In genomic region chr15:48905216-48905615, GRCh38 we compare ENCODE assay signal across 23 cellular contexts. TPM values are rescaled to one million over a fixed set of nuclear protein-coding genes. Genes with fewer than 3 reads are reported as not detected.
DNase-seq lines count a peak whose midpoint lies in the region; ATAC-seq and TF ChIP-seq lines count a peak whose summit lies in the region.
"Had no signal": no experiment of that assay in that cellular context is flagged by ENCODE, and none has a peak within 500 bp of the region (broad histone marks: within the 10 kb centered on the region; RNA-seq: fewer than 3 reads in every experiment).

No MANE protein-coding gene starts in this region.

- intact Hi-C loops in activated CD8-positive, alpha-beta T cell treated with anti-CD3 and anti-CD28 coated beads for 36 hours (cut with micrococcal nuclease) = no loop called here
- intact Hi-C loops in right cardiac atrium (cut with DNase I) = no loop called here

- no peaks in the 10 kb centered on the region for H3K9me3 ChIP-seq in CD8-positive, alpha-beta memory T cell (ENCODE audit: low read length)
- no peaks in the 10 kb centered on the region for H3K9me3 ChIP-seq in right cardiac atrium (ENCODE audit: control insufficient read depth, low read length)
- H3K9me3 ChIP-seq: BLaER1 treated with 17β-estradiol and CSF1 and Interleukin-3, amounts not matched to agents 10 nM and 100 nM; MG63 had no signal

- TF ChIP-seq CTCF in activated CD8-positive, alpha-beta T cell treated with anti-CD3 and anti-CD28 coated beads for 36 hours (IDR thresholded peaks at IDR 0.05) = no peak
- TF ChIP-seq CTCF in chondrocyte (IDR thresholded peaks at IDR 0.05) = no peak

- POLR2A ChIA-PET in activated CD8-positive, alpha-beta T cell treated with anti-CD3 and anti-CD28 coated beads for 36 hours (lab: Charles Lee) = interaction anchor here (0.9 kb wide), 1 partner anchor 517 kb away, joined by 3 read pairs; no protein-coding TSS in a partner anchor
- POLR2A ChIA-PET in activated CD8-positive, alpha-beta T cell treated with anti-CD3 and anti-CD28 coated beads, Interleukin-2, amount 10 ng/mL, durations not matched to agents 7 days and 5 days (lab: Charles Lee) = no interaction called here
- POLR2A ChIA-PET in CD8-positive, alpha-beta memory T cell (lab: Charles Lee) = no interaction called here

- H3K4me1 ChIP-seq in CD8-positive, alpha-beta memory T cell (ENCODE audit: insufficient read depth, low read length) = no peaks in the 10 kb centered on the region
- H3K4me1 ChIP-seq in right cardiac atrium (ENCODE audit: control insufficient read depth, insufficient read depth, low read length) = no peaks in the 10 kb centered on the region
- H3K4me1 ChIP-seq: BLaER1 treated with 17β-estradiol and CSF1 and Interleukin-3, amounts not matched to agents 10 nM and 100 nM had no signal

- no peak overlapping the region for H3K27ac ChIP-seq in CD8-positive, alpha-beta memory T cell (ENCODE audit: low read depth, low read length)
- no peak overlapping the region for H3K27ac ChIP-seq in right cardiac atrium (ENCODE audit: low read length)
- H3K27ac ChIP-seq: BLaER1 treated with 17β-estradiol and CSF1 and Interleukin-3, amounts not matched to agents 10 nM and 100 nM; GM23248 had no signal

- H3K4me3 Mint-ChIP-seq in activated CD8-positive, alpha-beta T cell treated with anti-CD3 and anti-CD28 coated beads for 36 hours = no peak overlapping the region
- H3K4me3 Mint-ChIP-seq in activated CD8-positive, alpha-beta T cell treated with anti-CD3 and anti-CD28 coated beads, Interleukin-2, amount 10 ng/mL, durations not matched to agents 7 days and 5 days = no peak overlapping the region
- H3K4me3 Mint-ChIP-seq in activated T-helper 17 cell treated with anti-CD3 and anti-CD28 coated beads, Interleukin-2, amount 50 U/mL, for 72 hours = no peak overlapping the region
- no peak overlapping the region for H3K4me3 Mint-ChIP-seq in chondrocyte (ENCODE audit: unreplicated experiment)
- no peak overlapping the region for H3K4me3 Mint-ChIP-seq in stimulated activated effector memory CD8-positive, alpha-beta T cell treated with anti-CD3 and anti-CD28 coated beads, Interleukin-12 subunit alpha, Interleukin-12 subunit beta, amount 100 ng/mL, for 72 hours
- no peak overlapping the region for H3K4me3 Mint-ChIP-seq in CD8-positive, alpha-beta memory T cell
- H3K4me3 Mint-ChIP-seq: CD4-positive, alpha-beta T cell had no signal

- H3K27me3 Mint-ChIP-seq in activated CD8-positive, alpha-beta T cell treated with anti-CD3 and anti-CD28 coated beads for 36 hours = peaks cover 2% of the 10 kb centered on the region
- H3K27me3 Mint-ChIP-seq in activated CD8-positive, alpha-beta T cell treated with anti-CD3 and anti-CD28 coated beads, Interleukin-2, amount 10 ng/mL, durations not matched to agents 7 days and 5 days (ENCODE audit: low read depth) = peaks cover 5% of the 10 kb centered on the region
- H3K27me3 Mint-ChIP-seq in activated T-helper 17 cell treated with anti-CD3 and anti-CD28 coated beads, Interleukin-2, amount 50 U/mL, for 72 hours = peaks cover 2% of the 10 kb centered on the region
- no peaks in the 10 kb centered on the region for H3K27me3 Mint-ChIP-seq in chondrocyte (ENCODE audit: low read depth)
- H3K27me3 Mint-ChIP-seq in CD8-positive, alpha-beta memory T cell = peaks cover 0 to 3% of the 10 kb centered on the region in 2 donors
- H3K27me3 Mint-ChIP-seq: CD4-positive, alpha-beta T cell had no signal

- H3K27ac Mint-ChIP-seq in activated CD8-positive, alpha-beta T cell treated with anti-CD3 and anti-CD28 coated beads for 36 hours = peak overlapping the region; percentile 67
- no peak overlapping the region for H3K27ac Mint-ChIP-seq in activated CD8-positive, alpha-beta T cell treated with anti-CD3 and anti-CD28 coated beads, Interleukin-2, amount 10 ng/mL, durations not matched to agents 7 days and 5 days
- H3K27ac Mint-ChIP-seq in activated T-helper 17 cell treated with anti-CD3 and anti-CD28 coated beads, Interleukin-2, amount 50 U/mL, for 72 hours = peak overlapping the region; percentile 51
- peak overlapping the region; percentile 79 for H3K27ac Mint-ChIP-seq in chondrocyte (ENCODE audit: unreplicated experiment)
- H3K27ac Mint-ChIP-seq in stimulated activated effector memory CD8-positive, alpha-beta T cell treated with anti-CD3 and anti-CD28 coated beads, Interleukin-12 subunit alpha, Interleukin-12 subunit beta, amount 100 ng/mL, for 72 hours = peak overlapping the region; percentile 76
- no peak overlapping the region for H3K27ac Mint-ChIP-seq in CD8-positive, alpha-beta memory T cell
- H3K27ac Mint-ChIP-seq: CD4-positive, alpha-beta T cell had no signal

- no peak for ATAC-seq in activated CD8-positive, alpha-beta T cell treated with anti-CD3 and anti-CD28 coated beads for 36 hours
- no peak for ATAC-seq in activated CD8-positive, alpha-beta T cell treated with anti-CD3 and anti-CD28 coated beads, Interleukin-2, amount 10 ng/mL, durations not matched to agents 7 days and 5 days
- ATAC-seq in activated T-helper 17 cell treated with anti-CD3 and anti-CD28 coated beads, Interleukin-2, amount 50 U/mL, for 72 hours (replicated peaks) = no peak
- no peak for ATAC-seq in stimulated activated effector memory CD8-positive, alpha-beta T cell treated with anti-CD3 and anti-CD28 coated beads, Interleukin-12 subunit alpha, Interleukin-12 subunit beta, amount 100 ng/mL, for 72 hours
- ATAC-seq in right cardiac atrium = no peak
- ATAC-seq: PC-3 had no signal

- peaks cover 9% of the 10 kb centered on the region for H3K9me3 Mint-ChIP-seq in activated CD8-positive, alpha-beta T cell treated with anti-CD3 and anti-CD28 coated beads for 36 hours
- no peaks in the 10 kb centered on the region for H3K9me3 Mint-ChIP-seq in activated CD8-positive, alpha-beta T cell treated with anti-CD3 and anti-CD28 coated beads, Interleukin-2, amount 10 ng/mL, durations not matched to agents 7 days and 5 days (ENCODE audit: insufficient read depth)
- no peaks in the 10 kb centered on the region for H3K9me3 Mint-ChIP-seq in activated T-helper 17 cell treated with anti-CD3 and anti-CD28 coated beads, Interleukin-2, amount 50 U/mL, for 72 hours
- H3K9me3 Mint-ChIP-seq in chondrocyte (ENCODE audit: low read depth) = peaks cover 19% of the 10 kb centered on the region
- H3K9me3 Mint-ChIP-seq in stimulated activated effector memory CD8-positive, alpha-beta T cell treated with anti-CD3 and anti-CD28 coated beads, Interleukin-12 subunit alpha, Interleukin-12 subunit beta, amount 100 ng/mL, for 72 hours = no peaks in the 10 kb centered on the region
- no peaks in the 10 kb centered on the region for H3K9me3 Mint-ChIP-seq in CD8-positive, alpha-beta memory T cell
- H3K9me3 Mint-ChIP-seq: CD4-positive, alpha-beta T cell had no signal

- CTCF ChIA-PET in activated CD8-positive, alpha-beta T cell treated with anti-CD3 and anti-CD28 coated beads for 36 hours (lab: Charles Lee) = no interaction called here
- CTCF ChIA-PET in activated CD8-positive, alpha-beta T cell treated with anti-CD3 and anti-CD28 coated beads, Interleukin-2, amount 10 ng/mL, durations not matched to agents 7 days and 5 days (lab: Charles Lee) = interaction anchor here (1.0 to 2.8 kb wide), 3 partner anchors 13 to 240 kb away, joined by 3 to 11 read pairs (median 3); no protein-coding TSS in a partner anchor
- CTCF ChIA-PET in CD8-positive, alpha-beta memory T cell (lab: Charles Lee) = interaction anchor here (1.4 kb wide), 1 partner anchor 70 kb away, joined by 3 read pairs; no protein-coding TSS in a partner anchor

- no peaks in the 10 kb centered on the region for H3K36me3 Mint-ChIP-seq in activated CD8-positive, alpha-beta T cell treated with anti-CD3 and anti-CD28 coated beads for 36 hours (ENCODE audit: low read depth)
- H3K36me3 Mint-ChIP-seq in activated CD8-positive, alpha-beta T cell treated with anti-CD3 and anti-CD28 coated beads, Interleukin-2, amount 10 ng/mL, durations not matched to agents 7 days and 5 days (ENCODE audit: low read depth) = no peaks in the 10 kb centered on the region
- no peaks in the 10 kb centered on the region for H3K36me3 Mint-ChIP-seq in activated T-helper 17 cell treated with anti-CD3 and anti-CD28 coated beads, Interleukin-2, amount 50 U/mL, for 72 hours (ENCODE audit: low read depth)
- H3K36me3 Mint-ChIP-seq in chondrocyte (ENCODE audit: low read depth) = peaks cover 14% of the 10 kb centered on the region
- no peaks in the 10 kb centered on the region for H3K36me3 Mint-ChIP-seq in stimulated activated effector memory CD8-positive, alpha-beta T cell treated with anti-CD3 and anti-CD28 coated beads, Interleukin-12 subunit alpha, Interleukin-12 subunit beta, amount 100 ng/mL, for 72 hours
- no peaks in the 10 kb centered on the region for H3K36me3 Mint-ChIP-seq in CD8-positive, alpha-beta memory T cell

- no peaks in the 10 kb centered on the region for H3K36me3 ChIP-seq in CD8-positive, alpha-beta memory T cell (ENCODE audit: insufficient read depth, low read length)
- H3K36me3 ChIP-seq: BLaER1 treated with 17β-estradiol and CSF1 and Interleukin-3, amounts not matched to agents 10 nM and 100 nM; MG63 had no signal

- peaks cover 21% of the 10 kb centered on the region for H3K4me1 Mint-ChIP-seq in activated CD8-positive, alpha-beta T cell treated with anti-CD3 and anti-CD28 coated beads for 36 hours (ENCODE audit: low read depth)
- H3K4me1 Mint-ChIP-seq in activated CD8-positive, alpha-beta T cell treated with anti-CD3 and anti-CD28 coated beads, Interleukin-2, amount 10 ng/mL, durations not matched to agents 7 days and 5 days (ENCODE audit: low read depth) = no peaks in the 10 kb centered on the region
- peaks cover 5% of the 10 kb centered on the region for H3K4me1 Mint-ChIP-seq in activated T-helper 17 cell treated with anti-CD3 and anti-CD28 coated beads, Interleukin-2, amount 50 U/mL, for 72 hours
- peaks cover 43% of the 10 kb centered on the region for H3K4me1 Mint-ChIP-seq in chondrocyte (ENCODE audit: low read depth)
- peaks cover 8% of the 10 kb centered on the region for H3K4me1 Mint-ChIP-seq in stimulated activated effector memory CD8-positive, alpha-beta T cell treated with anti-CD3 and anti-CD28 coated beads, Interleukin-12 subunit alpha, Interleukin-12 subunit beta, amount 100 ng/mL, for 72 hours
- H3K4me1 Mint-ChIP-seq in CD8-positive, alpha-beta memory T cell = no peaks in the 10 kb centered on the region

- no peaks in the 10 kb centered on the region for H3K27me3 ChIP-seq in CD8-positive, alpha-beta memory T cell (ENCODE audit: insufficient read depth, low read length, poor library complexity, severe bottlenecking)
- H3K27me3 ChIP-seq in right cardiac atrium (ENCODE audit: control insufficient read depth, insufficient read depth) = no peaks in the 10 kb centered on the region
- H3K27me3 ChIP-seq: BLaER1 treated with 17β-estradiol and CSF1 and Interleukin-3, amounts not matched to agents 10 nM and 100 nM; MG63 had no signal

- no peak overlapping the region for H3K4me3 ChIP-seq in CD8-positive, alpha-beta memory T cell (ENCODE audit: low read length)
- no peak overlapping the region for H3K4me3 ChIP-seq in right cardiac atrium (ENCODE audit: low read length)
- H3K4me3 ChIP-seq: BLaER1 treated with 17β-estradiol and CSF1 and Interleukin-3, amounts not matched to agents 10 nM and 100 nM; GM23248; MG63 had no signal

- no peak for DNase-seq in activated CD8-positive, alpha-beta T cell treated with anti-CD3 and anti-CD28 coated beads for 36 hours
- DNase-seq in activated CD8-positive, alpha-beta T cell treated with anti-CD3 and anti-CD28 coated beads, Interleukin-2, amount 10 ng/mL, durations not matched to agents 7 days and 5 days = no peak
- DNase-seq in chondrocyte (ENCODE audit: low spot score) = no peak
- no peak for DNase-seq in stimulated activated effector memory CD8-positive, alpha-beta T cell treated with anti-CD3 and anti-CD28 coated beads, Interleukin-12 subunit alpha, Interleukin-12 subunit beta, amount 100 ng/mL, for 72 hours (ENCODE audit: low spot score in 2 of 2)
- no peak for DNase-seq in CD8-positive, alpha-beta memory T cell
- no peak for DNase-seq in right cardiac atrium
- DNase-seq: CD4-positive, alpha-beta T cell; COR-L47; DMS53; GM23248; H7; KBM-7; MG63; NCI-H1105 treated with DMSO at 0.1 percent for 48 hours; NCI-H146; NCI-H1930; NCI-H2107; NCI-H446; NCI-H524 treated with DMSO at 0.1 percent for 48 hours; NCI-H774; PC-3 had no signal

RNA-seq across cellular contexts. Expression of gene EID1, which starts 27.3 kb away (rescaled TPM):
- 10 to 100 TPM; 78.3 to 80.5 TPM for total RNA-seq in activated CD8-positive, alpha-beta T cell treated with anti-CD3 and anti-CD28 coated beads for 36 hours
- 10 to 100 TPM; 85.3 to 89.5 TPM for total RNA-seq in activated CD8-positive, alpha-beta T cell treated with anti-CD3 and anti-CD28 coated beads, Interleukin-2, amount 10 ng/mL, durations not matched to agents 7 days and 5 days
- total RNA-seq in activated T-helper 17 cell treated with anti-CD3 and anti-CD28 coated beads, Interleukin-2, amount 50 U/mL, for 72 hours = 10 to 100 TPM; 67.5 to 96.9 TPM
- total RNA-seq in chondrocyte (118 to 202 TPM (median 122 TPM) in 3 replicates), right cardiac atrium (100 to 1,000 TPM; 258 to 299 (median 276) TPM)
- 100 to 1,000 TPM; 113 to 125 TPM for total RNA-seq in CD8-positive, alpha-beta memory T cell
- polyA plus RNA-seq in CD8-positive, alpha-beta memory T cell = 183 TPM
- 318 TPM for polyA plus RNA-seq in right cardiac atrium

RNA-seq across cellular contexts. Expression of gene SHC4, which starts 58.5 kb away (rescaled TPM):
- 1 to 10 TPM; 2.5 TPM for total RNA-seq in activated CD8-positive, alpha-beta T cell treated with anti-CD3 and anti-CD28 coated beads for 36 hours
- total RNA-seq in activated CD8-positive, alpha-beta T cell treated with anti-CD3 and anti-CD28 coated beads, Interleukin-2, amount 10 ng/mL, durations not matched to agents 7 days and 5 days = under 1 TPM; 0.65 to 0.66 TPM
- total RNA-seq in activated T-helper 17 cell treated with anti-CD3 and anti-CD28 coated beads, Interleukin-2, amount 50 U/mL, for 72 hours = 1 to 10 TPM; 1.0 TPM
- total RNA-seq in chondrocyte (35.3 to 61.8 TPM (median 35.6 TPM) in 3 replicates), right cardiac atrium (1 to 10 TPM; 2.6 to 6.6 (median 3.6) TPM)
- total RNA-seq in CD8-positive, alpha-beta memory T cell = 1 to 10 TPM; 5.0 to 5.7 TPM
- not detected for polyA plus RNA-seq in CD8-positive, alpha-beta memory T cell
- polyA plus RNA-seq in right cardiac atrium = 2.4 TPM
- total RNA-seq: CD4-positive, alpha-beta T cell had no signal

Comparison
In these comparisons a context has a peak if more than half of its experiments do, and no peak if none do; other contexts are left out.
1. H3K27ac Mint-ChIP-seq: peak in activated CD8-positive, alpha-beta T cell treated with anti-CD3 and anti-CD28 coated beads for 36 hours (single experiment), activated T-helper 17 cell treated with anti-CD3 and anti-CD28 coated beads, Interleukin-2, amount 50 U/mL, for 72 hours (single experiment), chondrocyte (single experiment) and stimulated activated effector memory CD8-positive, alpha-beta T cell treated with anti-CD3 and anti-CD28 coated beads, Interleukin-12 subunit alpha, Interleukin-12 subunit beta, amount 100 ng/mL, for 72 hours (single experiment); none in activated CD8-positive, alpha-beta T cell treated with anti-CD3 and anti-CD28 coated beads, Interleukin-2, amount 10 ng/mL, durations not matched to agents 7 days and 5 days (single experiment) and CD8-positive, alpha-beta memory T cell (0 of 8).